In genomic region chr5:169343761-169344160, GRCh38 we compare ENCODE assay signal across 23 cellular contexts. TPM values are rescaled to one million over a fixed set of nuclear protein-coding genes. Genes with fewer than 3 reads are reported as not detected.
"Had no signal": no experiment of that assay in that cellular context is flagged by ENCODE, and none has a peak within 500 bp of the region (broad histone marks: within the 10 kb centered on the region; RNA-seq: fewer than 3 reads in every experiment).

No MANE protein-coding gene starts in this region.

- ATAC-seq: activated CD4-positive, CD25-positive, alpha-beta regulatory T cell treated with anti-CD3 and anti-CD28 coated beads, Interleukin-2, amount 50 U/mL, for 24 hours; activated CD8-positive, alpha-beta T cell treated with anti-CD3 and anti-CD28 coated beads, Interleukin-2, amount 10 ng/mL, durations not matched to agents 7 days and 5 days had no signal

- H3K27me3 ChIP-seq: Peyer's patch had no signal

- H3K4me1 ChIP-seq: Peyer's patch had no signal

- DNase-seq: activated CD4-positive, alpha-beta T cell treated with anti-CD3 and anti-CD28 coated beads for 4 hours; activated CD8-positive, alpha-beta memory T cell treated with anti-CD3 and anti-CD28 coated beads, Interleukin-2, amount 50 U/mL, for 48 hours; activated CD8-positive, alpha-beta T cell treated with anti-CD3 and anti-CD28 coated beads, Interleukin-2, amount 10 ng/mL, durations not matched to agents 7 days and 5 days; activated naive CD4-positive, alpha-beta T cell treated with anti-CD3 and anti-CD28 coated beads, Interleukin-2, amount 50 U/mL, for 16 hours; activated T-cell treated with anti-CD3 and anti-CD28 coated beads, Interleukin-2, amount 50 U/mL, for 1 hour; aorta; MM.1S; NCI-H1105; NCI-H1436; NCI-H1694 treated with DMSO at 0.1 percent for 48 hours; NCI-H2029 treated with DMSO at 0.1 percent for 48 hours; NCI-H345; NCI-H510A; NCI-H526 treated with DMSO at 0.1 percent for 48 hours; NCI-H82; NK-92 treated with Interleukin-12 subunit alpha and Interleukin-12 subunit beta, amount 100 ng/mL, for 24 hours; OCI-M1; Peyer's patch; SIG-M5; T-helper 1 cell had no signal

- H3K4me3 ChIP-seq: cardiac muscle cell, Peyer's patch, SK-N-MC had no signal

- H3K36me3 ChIP-seq: cardiac muscle cell, Peyer's patch had no signal

- H3K27ac Mint-ChIP-seq: activated CD8-positive, alpha-beta T cell treated with anti-CD3 and anti-CD28 coated beads, Interleukin-2, amount 10 ng/mL, durations not matched to agents 7 days and 5 days had no signal

- H3K4me3 Mint-ChIP-seq: activated CD8-positive, alpha-beta T cell treated with anti-CD3 and anti-CD28 coated beads, Interleukin-2, amount 10 ng/mL, durations not matched to agents 7 days and 5 days had no signal

- H3K27ac ChIP-seq: cardiac muscle cell, Peyer's patch, SK-N-MC had no signal

RNA-seq across cellular contexts. Expression of gene SLIT3, which starts 42.8 kb away (rescaled TPM):
- total RNA-seq: activated CD8-positive, alpha-beta T cell treated with anti-CD3 and anti-CD28 coated beads, Interleukin-2, amount 10 ng/mL, durations not matched to agents 7 days and 5 days had no signal
